In genomic region chr2:144152817-144153271, GRCh38 we compare ENCODE assay signal across 8 cellular contexts.
DNase-seq lines count a peak whose midpoint lies in the region; ATAC-seq and TF ChIP-seq lines count a peak whose summit lies in the region.

No MANE protein-coding gene starts in this region.

- H3K27ac ChIP-seq in foreskin keratinocyte, result no peak overlapping the region

- TF ChIP-seq CTCF in astrocyte of the spinal cord (IDR thresholded peaks at IDR 0.05; ENCODE audit: low read depth, low read length) (no peak), mesothelial cell of epicardium (IDR thresholded peaks at IDR 0.05; ENCODE audit: unreplicated experiment) (no peak), foreskin keratinocyte (conservative IDR thresholded peaks at IDR 0.05) (no peak)

- peak; percentile 57 for DNase-seq in GDM1 (lab: John Stamatoyannopoulos, UW)
- peak; percentile 17 for DNase-seq in KG1 (lab: John Stamatoyannopoulos, UW)
- peak; percentile 45 for DNase-seq in astrocyte of the spinal cord (ENCODE audit: low read depth, low spot score)
- DNase-seq in mesothelial cell of epicardium (ENCODE audit: low spot score in 2 of 2, unreplicated experiment in 2 of 2), result no peak
- DNase-seq in activated CD8-positive, alpha-beta memory T cell treated with anti-CD3 and anti-CD28 coated beads, Interleukin-2, amount 50 U/mL, for 4 hours, result no peak
- no peak for DNase-seq in foreskin keratinocyte
- DNase-seq in immature natural killer cell, result no peak
- DNase-seq in GM19240 (ENCODE audit: insufficient read length, low spot score), result no peak

- no peaks in the 10 kb centered on the region for H3K27me3 ChIP-seq in foreskin keratinocyte

- H3K4me3 ChIP-seq in astrocyte of the spinal cord (ENCODE audit: low read depth, low read length), result no peak overlapping the region

- in situ Hi-C loops in astrocyte of the spinal cord (cut with HindIII; ENCODE audit: low sequenced_read_pairs), result no loop called here

- H3K27me3 Mint-ChIP-seq in mesothelial cell of epicardium (ENCODE audit: low read depth) (no peaks in the 10 kb centered on the region), immature natural killer cell (ENCODE audit: low read depth in 3 of 3) (peaks cover 0 to 3% (median 0%) of the 10 kb centered on the region in 3 donors)

- no peak for ATAC-seq in foreskin keratinocyte

- H3K4me1 Mint-ChIP-seq in mesothelial cell of epicardium (peaks cover 16% of the 10 kb centered on the region), immature natural killer cell (peaks cover 0 to 10% of the 10 kb centered on the region in 2 donors)

- H3K4me3 Mint-ChIP-seq in mesothelial cell of epicardium (no peak overlapping the region), immature natural killer cell (no peak overlapping the region)

- H3K27ac Mint-ChIP-seq in mesothelial cell of epicardium (peak overlapping the region; percentile 54), immature natural killer cell (no peak overlapping the region)

- no peaks in the 10 kb centered on the region for H3K36me3 Mint-ChIP-seq in mesothelial cell of epicardium
- no peaks in the 10 kb centered on the region for H3K36me3 Mint-ChIP-seq in immature natural killer cell

- H3K4me1 ChIP-seq in foreskin keratinocyte, result no peaks in the 10 kb centered on the region

- H3K9me3 Mint-ChIP-seq in mesothelial cell of epicardium (no peaks in the 10 kb centered on the region), immature natural killer cell (no peaks in the 10 kb centered on the region)

Comparison
In these comparisons a context has a peak if more than half of its experiments do, and no peak if none do; other contexts are left out.
1. DNase-seq: peak in GDM1 (single experiment), KG1 (single experiment) and astrocyte of the spinal cord (single experiment); none in mesothelial cell of epicardium (0 of 2), activated CD8-positive, alpha-beta memory T cell treated with anti-CD3 and anti-CD28 coated beads, Interleukin-2, amount 50 U/mL, for 4 hours (single experiment), foreskin keratinocyte (0 of 2), immature natural killer cell (0 of 3) and GM19240 (single experiment).